ENCODE assay signal across 14 cellular contexts in genomic region chr20:63945031-63945658, GRCh38.
"Had no signal": no experiment of that assay in that cellular context is flagged by ENCODE, and none has a peak within 500 bp of the region (broad histone marks: within the 10 kb centered on the region; RNA-seq: fewer than 3 reads in every experiment).

No MANE protein-coding gene starts in this region.

- H3K9me3 ChIP-seq: body of pancreas, SJSA1, tibial artery had no signal

- ATAC-seq: body of pancreas; effector memory CD8-positive, alpha-beta T cell; naive thymus-derived CD4-positive, alpha-beta T cell had no signal

- H3K4me3 ChIP-seq: body of pancreas, SJSA1, tibial artery had no signal

- H3K9me3 Mint-ChIP-seq: activated naive CD4-positive, alpha-beta T cell treated with anti-CD3 and anti-CD28 coated beads, Interleukin-2, amount 50 U/mL, for 24 hours; activated T-helper 2 cell treated with anti-CD3 and anti-CD28 coated beads, Interferon-gamma antibody, Interleukin-2, Interleukin-4, amounts not matched to agents 10 μg/mL and 5 μg/mL and 100 μg/mL, durations not matched to agents 14 hours and 24 hours and 36 hours; central memory CD8-positive, alpha-beta T cell; dendritic cell treated with granulocyte-macrophage colony-stimulating factor and Interleukin-4, amounts not matched to agents 40 ng/mL and 50 ng/mL, for 4 days; naive thymus-derived CD4-positive, alpha-beta T cell had no signal

- H3K27me3 Mint-ChIP-seq: activated naive CD4-positive, alpha-beta T cell treated with anti-CD3 and anti-CD28 coated beads, Interleukin-2, amount 50 U/mL, for 24 hours; central memory CD8-positive, alpha-beta T cell; dendritic cell treated with granulocyte-macrophage colony-stimulating factor and Interleukin-4, amounts not matched to agents 40 ng/mL and 50 ng/mL, for 4 days; effector memory CD8-positive, alpha-beta T cell; naive thymus-derived CD4-positive, alpha-beta T cell had no signal

- DNase-seq: activated CD4-positive, alpha-beta T cell treated with anti-CD3 and anti-CD28 coated beads for 1 hour; activated CD8-positive, alpha-beta memory T cell treated with anti-CD3 and anti-CD28 coated beads for 24 hours; effector memory CD8-positive, alpha-beta T cell; hippocampal formation; SW 1271 had no signal

- H3K27ac ChIP-seq: body of pancreas, epithelial cell of prostate, SJSA1, tibial artery had no signal

- H3K27ac Mint-ChIP-seq: activated naive CD4-positive, alpha-beta T cell treated with anti-CD3 and anti-CD28 coated beads, Interleukin-2, amount 50 U/mL, for 24 hours; activated T-helper 2 cell treated with anti-CD3 and anti-CD28 coated beads, Interferon-gamma antibody, Interleukin-2, Interleukin-4, amounts not matched to agents 10 μg/mL and 5 μg/mL and 100 μg/mL, durations not matched to agents 14 hours and 24 hours and 36 hours; dendritic cell treated with granulocyte-macrophage colony-stimulating factor and Interleukin-4, amounts not matched to agents 40 ng/mL and 50 ng/mL, for 4 days; effector memory CD8-positive, alpha-beta T cell had no signal

- H3K27me3 ChIP-seq: body of pancreas, SJSA1, tibial artery had no signal

- H3K36me3 Mint-ChIP-seq: activated naive CD4-positive, alpha-beta T cell treated with anti-CD3 and anti-CD28 coated beads, Interleukin-2, amount 50 U/mL, for 24 hours had no signal

- H3K4me3 Mint-ChIP-seq: activated naive CD4-positive, alpha-beta T cell treated with anti-CD3 and anti-CD28 coated beads, Interleukin-2, amount 50 U/mL, for 24 hours; central memory CD8-positive, alpha-beta T cell; dendritic cell treated with granulocyte-macrophage colony-stimulating factor and Interleukin-4, amounts not matched to agents 40 ng/mL and 50 ng/mL, for 4 days; effector memory CD8-positive, alpha-beta T cell had no signal
